ENCODE assay signal across 12 cellular contexts in genomic region chr16:15958703-15959348, GRCh38. TPM values are rescaled to one million over a fixed set of nuclear protein-coding genes. Genes with fewer than 3 reads are reported as not detected.
A peak's percentile ranks its signal among the peaks of the same experiment; 100 is the strongest.
DNase-seq lines count a peak whose midpoint lies in the region; ATAC-seq and TF ChIP-seq lines count a peak whose summit lies in the region.
"Had no signal": no experiment of that assay in that cellular context is flagged by ENCODE, and none has a peak within 500 bp of the region (broad histone marks: within the 10 kb centered on the region; RNA-seq: fewer than 3 reads in every experiment).

No MANE protein-coding gene starts in this region.

- peak overlapping the region; percentile 31 for H3K27ac ChIP-seq in CD4-positive, alpha-beta T cell (ENCODE audit: low read depth, low read length)
- H3K27ac ChIP-seq: BLaER1 treated with 17β-estradiol and CSF1 and Interleukin-3, amounts not matched to agents 10 nM and 100 nM; VCaP had no signal

- H3K9me3 ChIP-seq in CD4-positive, alpha-beta T cell (ENCODE audit: control insufficient read depth, low read length) = no peaks in the 10 kb centered on the region

- in situ Hi-C loops in KBM-7 (cut with MboI; ENCODE audit: low pct_unique_long_range_greater_than_20kb, low sequenced_read_pairs) = no loop called here

- H3K36me3 Mint-ChIP-seq in CD4-positive, alpha-beta T cell (ENCODE audit: low read depth) = peaks cover 7% of the 10 kb centered on the region
- H3K36me3 Mint-ChIP-seq in central memory CD8-positive, alpha-beta T cell (ENCODE audit: insufficient read depth) = peaks cover 18% of the 10 kb centered on the region
- peaks cover 17% of the 10 kb centered on the region for H3K36me3 Mint-ChIP-seq in neural crest cell (ENCODE audit: low read depth)

- CTCF ChIA-PET in CD4-positive, alpha-beta T cell (lab: Charles Lee) = no interaction called here

- no peaks in the 10 kb centered on the region for H3K27me3 Mint-ChIP-seq in CD4-positive, alpha-beta T cell
- no peaks in the 10 kb centered on the region for H3K27me3 Mint-ChIP-seq in central memory CD8-positive, alpha-beta T cell
- H3K27me3 Mint-ChIP-seq in neural crest cell (ENCODE audit: low read depth) = no peaks in the 10 kb centered on the region

- peak overlapping the region; percentile 89 for H3K27ac Mint-ChIP-seq in CD4-positive, alpha-beta T cell
- peak overlapping the region; percentile 98 for H3K27ac Mint-ChIP-seq in central memory CD8-positive, alpha-beta T cell (ENCODE audit: low read depth)
- H3K27ac Mint-ChIP-seq in neural crest cell (ENCODE audit: unreplicated experiment) = peak overlapping the region; percentile 31

- H3K27me3 ChIP-seq in CD4-positive, alpha-beta T cell (ENCODE audit: control insufficient read depth, insufficient read depth, low read length) = no peaks in the 10 kb centered on the region
- H3K27me3 ChIP-seq: BLaER1 treated with 17β-estradiol and CSF1 and Interleukin-3, amounts not matched to agents 10 nM and 100 nM had no signal

- no peak for ATAC-seq in CD4-positive, alpha-beta T cell (ENCODE audit: poor library complexity)
- no peak for ATAC-seq in central memory CD8-positive, alpha-beta T cell (replicated peaks; ENCODE audit: extremely low read depth, poor library complexity, severe bottlenecking)
- no peak for ATAC-seq in GM21447 (IDR thresholded peaks at IDR 0.05; ENCODE audit: unreplicated experiment)
- ATAC-seq in GM18868 (IDR thresholded peaks at IDR 0.05; ENCODE audit: unreplicated experiment) = no peak
- no peak for ATAC-seq in HG03378 (IDR thresholded peaks at IDR 0.05; ENCODE audit: unreplicated experiment)
- ATAC-seq: Right ventricle myocardium inferior had no signal

- H3K9me3 Mint-ChIP-seq in CD4-positive, alpha-beta T cell = no peaks in the 10 kb centered on the region
- no peaks in the 10 kb centered on the region for H3K9me3 Mint-ChIP-seq in central memory CD8-positive, alpha-beta T cell
- H3K9me3 Mint-ChIP-seq in neural crest cell = peaks cover 7% of the 10 kb centered on the region

- DNase-seq in CD4-positive, alpha-beta T cell = no peak
- DNase-seq in NCI-H69 (lab: John Stamatoyannopoulos, UW) (peak; percentile 57), neural crest cell (ENCODE audit: low read depth, low spot score) (no peak), KBM-7 (no peak)
- DNase-seq in central memory CD8-positive, alpha-beta T cell (ENCODE audit: low spot score in 2 of 2) = no peak
- DNase-seq: activated effector memory CD4-positive, alpha-beta T cell treated with Interleukin-2 at 50 U/mL for 16 hours had no signal

- POLR2A ChIA-PET in CD4-positive, alpha-beta T cell (lab: Charles Lee) = interaction anchor here (1.0 to 2.5 kb wide), 4 partner anchors 8 to 71 kb away, joined by 3 to 17 read pairs (median 8); partner anchors contain the start of gene CEP20

- intact Hi-C loops in CD4-positive, alpha-beta T cell (cut with DNase I, micrococcal nuclease) = no loop called here

- peaks cover 82% of the 10 kb centered on the region for H3K4me1 Mint-ChIP-seq in CD4-positive, alpha-beta T cell (ENCODE audit: low read depth)
- H3K4me1 Mint-ChIP-seq in central memory CD8-positive, alpha-beta T cell = peaks cover 64% of the 10 kb centered on the region
- H3K4me1 Mint-ChIP-seq in neural crest cell = peaks cover 9% of the 10 kb centered on the region

- H3K4me3 Mint-ChIP-seq in CD4-positive, alpha-beta T cell = no peak overlapping the region
- H3K4me3 Mint-ChIP-seq in central memory CD8-positive, alpha-beta T cell = no peak overlapping the region
- H3K4me3 Mint-ChIP-seq in neural crest cell = no peak overlapping the region

- no peak for TF ChIP-seq CTCF in CD4-positive, alpha-beta T cell (IDR thresholded peaks at IDR 0.05)
- TF ChIP-seq CTCF in neural crest cell (conservative IDR thresholded peaks at IDR 0.05) = no peak

RNA-seq across cellular contexts. Expression of gene ABCC1, which starts 9.4 kb away (rescaled TPM):
- 10 to 100 TPM; 42.9 to 44.8 TPM for total RNA-seq in CD4-positive, alpha-beta T cell
- 34.9 and 38.7 TPM in 2 replicates for total RNA-seq in neural crest cell

Comparison
In these comparisons a context has a peak if more than half of its experiments do, and no peak if none do; other contexts are left out.
1. H3K27ac Mint-ChIP-seq: peak in every context shown above with its lines; median percentile 98 in central memory CD8-positive, alpha-beta T cell; 89 in CD4-positive, alpha-beta T cell; 31 in neural crest cell.